ENCODE assay signal across 1 cellular context in the genomic region with DNA sequence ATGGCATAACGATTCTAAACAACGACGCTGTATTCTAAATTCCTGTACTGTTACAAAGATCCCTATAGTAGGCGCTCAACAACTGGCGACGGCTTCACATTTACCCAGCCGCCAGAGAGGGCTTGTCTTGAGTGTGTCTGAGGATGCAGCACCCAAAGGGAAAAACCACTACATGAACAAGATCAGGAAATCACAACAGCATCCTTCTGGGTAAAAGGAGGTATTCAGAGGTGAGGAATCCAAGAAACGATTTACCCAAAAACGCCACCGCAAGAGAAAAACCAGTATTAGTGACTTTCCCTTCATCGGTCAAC.
TF ChIP-seq lines count a peak whose summit lies in the region.

No MANE protein-coding gene starts in this region.

TF ChIP-seq in K562, 482 proteins besides CTCF, POLR2A, EP300 and RAD21 (continued from another document):
- TF ChIP-seq, protein P1, sequence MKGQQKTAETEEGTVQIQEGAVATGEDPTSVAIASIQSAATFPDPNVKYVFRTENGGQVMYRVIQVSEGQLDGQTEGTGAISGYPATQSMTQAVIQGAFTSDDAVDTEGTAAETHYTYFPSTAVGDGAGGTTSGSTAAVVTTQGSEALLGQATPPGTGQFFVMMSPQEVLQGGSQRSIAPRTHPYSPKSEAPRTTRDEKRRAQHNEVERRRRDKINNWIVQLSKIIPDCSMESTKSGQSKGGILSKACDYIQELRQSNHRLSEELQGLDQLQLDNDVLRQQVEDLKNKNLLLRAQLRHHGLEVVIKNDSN (CRISPR knock-in tag; IDR thresholded peaks at IDR 0.05) = no peak
- TF ChIP-seq FIP1L1 (IDR thresholded peaks at IDR 0.05; ENCODE audit: low read depth, low read length, poor library complexity, severe bottlenecking) (peak; percentile 10), ZNF165 (CRISPR knock-in tag; IDR thresholded peaks at IDR 0.05; ENCODE audit: borderline replicate concordance) (0 out of 2 replicates have a peak, but pooled peaks have one; percentile 57), HDAC6 (IDR thresholded peaks at IDR 0.05; ENCODE audit: low read depth, low read length) (no peak), CXXC5 (CRISPR knock-in tag; IDR thresholded peaks at IDR 0.05) (peak; percentile 23), NELFE (IDR thresholded peaks at IDR 0.05; ENCODE audit: insufficient read depth, insufficient read length) (no peak), SMC3 (conservative IDR thresholded peaks at IDR 0.05; ENCODE audit: insufficient read depth, low read depth, low read length) (peak; percentile 47; the same call in 1 of the 2 replicates), TEAD4 (IDR thresholded peaks at IDR 0.05; ENCODE audit: low read length) (peak; percentile 35; the same call in 1 of the 2 replicates), TEAD4 (CRISPR knock-in tag; IDR thresholded peaks at IDR 0.05; ENCODE audit: borderline replicate concordance) (no peak), CTBP1 (IDR thresholded peaks at IDR 0.05; ENCODE audit: borderline replicate concordance) (peak; percentile 70), SMAD4 (CRISPR knock-in tag; conservative IDR thresholded peaks at IDR 0.05) (peak; percentile 53), EP400 (IDR thresholded peaks at IDR 0.05) (0 out of 2 replicates have a peak, but pooled peaks have one; percentile 18), ZNF436 (CRISPR knock-in tag; IDR thresholded peaks at IDR 0.05) (0 out of 2 replicates have a peak, but pooled peaks have one; percentile 33), RB1 (IDR thresholded peaks at IDR 0.05; ENCODE audit: low read depth) (peak; percentile 58; the same call in 1 of the 2 replicates), NBN (IDR thresholded peaks at IDR 0.05; ENCODE audit: low read depth) (0 out of 2 replicates have a peak, but pooled peaks have one; percentile 22), ARNT (IDR thresholded peaks at IDR 0.05) (peak in 1 of 2 experiments; percentile 65; a peak in 2 of 4 replicates), TGIF2 (CRISPR knock-in tag; IDR thresholded peaks at IDR 0.05) (no peak), FOXK2 (conservative IDR thresholded peaks at IDR 0.05 in 1 of 2, IDR thresholded peaks at IDR 0.05 in 1 of 2; ENCODE audit: low read depth in 2 of 2) (peak in 1 of 2 experiments; percentile 3; a peak in 2 of 4 replicates), ZFX (CRISPR knock-in tag; IDR thresholded peaks at IDR 0.05) (no peak), MYNN (IDR thresholded peaks at IDR 0.05) (0 out of 2 replicates have a peak, but pooled peaks have one; percentile 11), MYNN (CRISPR knock-in tag; IDR thresholded peaks at IDR 0.05) (no peak), PHF21A (IDR thresholded peaks at IDR 0.05; ENCODE audit: borderline replicate concordance, low read depth) (0 out of 2 replicates have a peak, but pooled peaks have one; percentile 35), ZNF197 (CRISPR knock-in tag; IDR thresholded peaks at IDR 0.05; ENCODE audit: low read depth) (no peak), ZBTB17 (CRISPR knock-in tag; IDR thresholded peaks at IDR 0.05) (0 out of 2 replicates have a peak, but pooled peaks have one; percentile 17), OTX1 (CRISPR knock-in tag; IDR thresholded peaks at IDR 0.05) (0 out of 2 replicates have a peak, but pooled peaks have one; percentile 35), NFE2 (IDR thresholded peaks at IDR 0.05; ENCODE audit: low read depth) (no peak)
- TF ChIP-seq, protein P2, sequence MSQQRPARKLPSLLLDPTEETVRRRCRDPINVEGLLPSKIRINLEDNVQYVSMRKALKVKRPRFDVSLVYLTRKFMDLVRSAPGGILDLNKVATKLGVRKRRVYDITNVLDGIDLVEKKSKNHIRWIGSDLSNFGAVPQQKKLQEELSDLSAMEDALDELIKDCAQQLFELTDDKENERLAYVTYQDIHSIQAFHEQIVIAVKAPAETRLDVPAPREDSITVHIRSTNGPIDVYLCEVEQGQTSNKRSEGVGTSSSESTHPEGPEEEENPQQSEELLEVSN (IDR thresholded peaks at IDR 0.05; ENCODE audit: borderline replicate concordance in 1 of 2, extremely low read depth in 1 of 2, insufficient read depth in 1 of 2, insufficient read length in 1 of 2, low read depth in 1 of 2, low read length in 1 of 2, poor library complexity in 1 of 2, severe bottlenecking in 1 of 2) = peak in 1 of 2 experiments; percentile 3
- TF ChIP-seq, protein P3, sequence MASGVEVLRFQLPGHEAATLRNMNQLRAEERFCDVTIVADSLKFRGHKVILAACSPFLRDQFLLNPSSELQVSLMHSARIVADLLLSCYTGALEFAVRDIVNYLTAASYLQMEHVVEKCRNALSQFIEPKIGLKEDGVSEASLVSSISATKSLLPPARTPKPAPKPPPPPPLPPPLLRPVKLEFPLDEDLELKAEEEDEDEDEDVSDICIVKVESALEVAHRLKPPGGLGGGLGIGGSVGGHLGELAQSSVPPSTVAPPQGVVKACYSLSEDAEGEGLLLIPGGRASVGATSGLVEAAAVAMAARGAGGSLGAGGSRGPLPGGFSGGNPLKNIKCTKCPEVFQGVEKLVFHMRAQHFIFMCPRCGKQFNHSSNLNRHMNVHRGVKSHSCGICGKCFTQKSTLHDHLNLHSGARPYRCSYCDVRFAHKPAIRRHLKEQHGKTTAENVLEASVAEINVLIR (CRISPR knock-in tag; IDR thresholded peaks at IDR 0.05) = 0 out of 2 replicates have a peak, but pooled peaks have one; percentile 14
- TF ChIP-seq, protein P4, sequence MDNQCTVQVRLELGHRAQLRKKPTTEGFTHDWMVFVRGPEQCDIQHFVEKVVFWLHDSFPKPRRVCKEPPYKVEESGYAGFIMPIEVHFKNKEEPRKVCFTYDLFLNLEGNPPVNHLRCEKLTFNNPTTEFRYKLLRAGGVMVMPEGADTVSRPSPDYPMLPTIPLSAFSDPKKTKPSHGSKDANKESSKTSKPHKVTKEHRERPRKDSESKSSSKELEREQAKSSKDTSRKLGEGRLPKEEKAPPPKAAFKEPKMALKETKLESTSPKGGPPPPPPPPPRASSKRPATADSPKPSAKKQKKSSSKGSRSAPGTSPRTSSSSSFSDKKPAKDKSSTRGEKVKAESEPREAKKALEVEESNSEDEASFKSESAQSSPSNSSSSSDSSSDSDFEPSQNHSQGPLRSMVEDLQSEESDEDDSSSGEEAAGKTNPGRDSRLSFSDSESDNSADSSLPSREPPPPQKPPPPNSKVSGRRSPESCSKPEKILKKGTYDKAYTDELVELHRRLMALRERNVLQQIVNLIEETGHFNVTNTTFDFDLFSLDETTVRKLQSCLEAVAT (IDR thresholded peaks at IDR 0.05) = peak in 1 of 2 experiments; percentile 26; a peak in 1 of 4 replicates
